26 cellular contexts compared by ENCODE assay signal in the genomic region with DNA sequence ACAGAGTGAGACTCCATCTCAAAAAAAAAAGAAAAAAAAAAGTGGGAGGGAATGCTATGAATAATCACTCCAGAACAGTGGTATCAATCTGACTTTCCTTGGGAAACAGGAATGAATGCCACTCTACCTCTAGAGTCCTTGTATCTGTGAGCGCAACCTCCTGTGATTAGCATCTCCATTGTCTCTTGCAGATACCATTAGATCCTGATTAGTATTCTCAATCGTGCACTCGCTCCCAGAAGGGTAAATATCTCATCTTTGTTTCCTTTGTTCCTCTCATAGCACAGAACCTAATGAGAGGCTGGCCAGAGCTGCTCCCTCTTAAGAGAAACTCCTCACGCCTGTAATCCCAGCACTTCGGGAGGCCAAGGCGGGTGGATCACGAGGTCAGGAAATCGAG.
"Had no signal": no experiment of that assay in that cellular context is flagged by ENCODE, and none has a peak within 500 bp of the region (broad histone marks: within the 10 kb centered on the region; RNA-seq: fewer than 3 reads in every experiment).

No MANE protein-coding gene starts in this region.

- H3K4me3 ChIP-seq: ascending aorta, cardiac muscle cell had no signal

- H3K4me1 ChIP-seq: ascending aorta had no signal

- H3K36me3 ChIP-seq: ascending aorta, cardiac muscle cell, WERI-Rb-1 had no signal

- H3K27ac ChIP-seq: ascending aorta, cardiac muscle cell, WERI-Rb-1 had no signal

- H3K27me3 ChIP-seq: ascending aorta, cardiac muscle cell had no signal

- ATAC-seq: activated CD8-positive, alpha-beta T cell treated with anti-CD3 and anti-CD28 coated beads for 36 hours had no signal

- DNase-seq: activated CD4-positive, alpha-beta T cell treated with anti-CD3 and anti-CD28 coated beads, Interleukin-2, amount 10 ng/mL, durations not matched to agents 24 days and 14 days; activated CD4-positive, alpha-beta T cell treated with anti-CD3 and anti-CD28 coated beads, Interleukin-2, amount 50 U/mL, for 4 hours; activated CD8-positive, alpha-beta T cell treated with anti-CD3 and anti-CD28 coated beads for 36 hours; activated gamma-delta T cell; activated naive CD4-positive, alpha-beta T cell treated with Interleukin-2 at 50 U/mL for 16 hours; activated naive CD8-positive, alpha-beta T cell treated with anti-CD3 and anti-CD28 coated beads, Interleukin-2, amount 10 ng/mL, durations not matched to agents 7 days and 5 days; activated T-cell treated with anti-CD3 and anti-CD28 coated beads, Interleukin-2, amount 50 U/mL, for 24 hours; amygdala; Karpas-422; KBM-7; NCI-H1105; NCI-H1417 treated with DMSO at 0.1 percent for 48 hours; NCI-H1694 treated with DMSO at 0.1 percent for 48 hours; NCI-H2029; NCI-H2227 treated with DMSO at 0.1 percent for 48 hours; NCI-H446; NCI-H510A treated with DMSO at 0.1 percent for 48 hours; NCI-H526 treated with DMSO at 0.1 percent for 48 hours; Right ventricle myocardium superior; SW 1271; T-helper 1 cell; T-helper 2 cell; T-helper 9 cell; WERI-Rb-1 had no signal
